In the genomic region with DNA sequence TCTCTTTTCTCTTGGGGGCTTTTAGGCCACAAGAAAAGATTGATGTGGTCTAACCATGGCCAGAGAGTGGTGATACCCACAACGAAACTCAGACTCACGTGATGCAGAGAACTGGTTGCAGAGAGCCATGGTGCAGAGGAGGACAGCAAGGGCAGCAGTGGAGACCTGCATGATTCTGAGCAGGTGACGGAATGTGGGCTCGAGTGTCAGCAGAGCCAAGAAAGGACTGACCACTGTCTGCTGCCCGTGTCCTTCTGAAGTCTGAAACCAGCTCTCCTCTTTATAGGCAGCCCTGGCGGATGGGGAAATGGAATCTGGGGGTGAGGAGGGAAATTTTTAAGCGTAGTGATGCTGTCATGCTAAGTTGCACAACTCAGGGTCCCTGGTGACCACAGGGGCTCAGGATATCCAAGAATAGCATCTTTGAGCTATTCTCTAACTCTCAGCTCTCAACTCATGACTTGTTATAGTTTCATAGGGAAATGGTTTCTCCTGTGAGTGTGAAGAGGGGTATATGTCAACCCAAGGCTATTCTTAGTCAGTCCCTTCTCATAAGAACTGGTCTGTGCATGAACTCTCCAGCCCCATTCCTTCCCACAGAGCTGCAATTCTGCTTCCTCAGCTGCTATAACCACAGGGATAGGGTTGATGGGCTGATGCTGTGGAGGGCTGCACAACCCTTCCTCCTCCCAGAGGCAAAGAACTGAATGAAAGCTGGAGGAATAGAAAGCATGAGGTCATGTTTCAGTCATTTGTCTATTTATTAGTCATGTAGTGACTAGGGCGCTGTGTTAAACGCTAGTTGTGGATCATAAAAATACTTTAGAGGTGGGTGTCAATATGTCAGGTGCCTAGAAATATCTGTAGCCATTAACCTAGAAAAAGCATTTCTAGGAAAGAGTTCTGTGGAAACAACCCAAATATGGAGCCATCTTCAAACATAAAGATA, we compare ENCODE assay signal across 8 cellular contexts. TPM values are rescaled to one million over a fixed set of nuclear protein-coding genes. Genes with fewer than 3 reads are reported as not detected.
DNase-seq lines count a peak whose midpoint lies in the region; ATAC-seq and TF ChIP-seq lines count a peak whose summit lies in the region.

TSS of gene CCL3 (minus strand) at position 256 of the 949 bp plus-strand sequence. CDS start at position 171, 85 bp downstream.

- peaks cover 70% of the 10 kb centered on the region for H3K4me1 Mint-ChIP-seq in activated T-cell treated with anti-CD3 and anti-CD28 coated beads, Interleukin-2, amount 50 U/mL, for 24 hours (ENCODE audit: low read depth)
- H3K4me1 Mint-ChIP-seq in nephron progenitor cell (peaks cover 4% of the 10 kb centered on the region), glutamatergic neuron (ENCODE audit: low read depth, unreplicated experiment) (no peaks in the 10 kb centered on the region)

- H3K4me3 ChIP-seq in GM06990 (replicated peaks; ENCODE audit: low read depth, low read length), result peak within 1 kb of the TSS; percentile 65
- no peak within 1 kb of the TSS for H3K4me3 ChIP-seq in gastrocnemius medialis
- H3K4me3 ChIP-seq in prostate gland, result no peak within 1 kb of the TSS

- ATAC-seq in GM19455 (IDR thresholded peaks at IDR 0.05; ENCODE audit: unreplicated experiment) (peak; percentile 62), HG03378 (IDR thresholded peaks at IDR 0.05; ENCODE audit: unreplicated experiment) (peak; percentile 65), gastrocnemius medialis (peak; percentile 39 to 42)

- H3K4me3 Mint-ChIP-seq in activated T-cell treated with anti-CD3 and anti-CD28 coated beads, Interleukin-2, amount 50 U/mL, for 24 hours, result peak within 1 kb of the TSS; percentile 78
- no peak within 1 kb of the TSS for H3K4me3 Mint-ChIP-seq in nephron progenitor cell
- no peak within 1 kb of the TSS for H3K4me3 Mint-ChIP-seq in glutamatergic neuron (ENCODE audit: unreplicated experiment)

- peaks cover 7% of the 10 kb centered on the region for H3K36me3 Mint-ChIP-seq in activated T-cell treated with anti-CD3 and anti-CD28 coated beads, Interleukin-2, amount 50 U/mL, for 24 hours (ENCODE audit: low read depth)
- H3K36me3 Mint-ChIP-seq in nephron progenitor cell (ENCODE audit: low read depth), result no peaks in the 10 kb centered on the region
- H3K36me3 Mint-ChIP-seq in glutamatergic neuron (ENCODE audit: unreplicated experiment), result no peaks in the 10 kb centered on the region

- H3K9me3 Mint-ChIP-seq in activated T-cell treated with anti-CD3 and anti-CD28 coated beads, Interleukin-2, amount 50 U/mL, for 24 hours, result no peaks in the 10 kb centered on the region
- H3K9me3 Mint-ChIP-seq in nephron progenitor cell (no peaks in the 10 kb centered on the region), glutamatergic neuron (ENCODE audit: unreplicated experiment) (no peaks in the 10 kb centered on the region)

- H3K36me3 ChIP-seq in GM06990 (ENCODE audit: control insufficient read depth, insufficient read depth, low read length), result no peaks in the 10 kb centered on the region
- no peaks in the 10 kb centered on the region for H3K36me3 ChIP-seq in gastrocnemius medialis
- no peaks in the 10 kb centered on the region for H3K36me3 ChIP-seq in prostate gland

- no peak for TF ChIP-seq CTCF in GM06990 (IDR thresholded peaks at IDR 0.05; ENCODE audit: insufficient read depth, low read length, poor library complexity, severe bottlenecking)
- no peak for TF ChIP-seq CTCF in gastrocnemius medialis (IDR thresholded peaks at IDR 0.05 in 4 of 5, conservative IDR thresholded peaks at IDR 0.05 in 1 of 5)
- no peak for TF ChIP-seq CTCF in prostate gland (IDR thresholded peaks at IDR 0.05)
- no peak for TF ChIP-seq CTCF in nephron progenitor cell (IDR thresholded peaks at IDR 0.05)
- no peak for TF ChIP-seq CTCF in glutamatergic neuron (IDR thresholded peaks at IDR 0.05; ENCODE audit: partially characterized antibody, unreplicated experiment)

- H3K27me3 ChIP-seq in GM06990 (replicated peaks; ENCODE audit: control insufficient read depth, insufficient read depth, low read length) (no peaks in the 10 kb centered on the region), gastrocnemius medialis (peaks cover 0 to 4% (median 0%) of the 10 kb centered on the region in 3 donors), prostate gland (replicated peaks; ENCODE audit: insufficient read depth) (no peaks in the 10 kb centered on the region)

- no peaks in the 10 kb centered on the region for H3K4me1 ChIP-seq in gastrocnemius medialis
- no peaks in the 10 kb centered on the region for H3K4me1 ChIP-seq in prostate gland (replicated peaks)

- DNase-seq in GM06990 (ENCODE audit: extremely low read depth, insufficient read length) (peak; percentile 89), gastrocnemius medialis (no peak), prostate gland (ENCODE audit: low spot score) (no peak), nephron progenitor cell (no peak), glutamatergic neuron (no peak)
- DNase-seq in activated T-cell treated with anti-CD3 and anti-CD28 coated beads, Interleukin-2, amount 50 U/mL, for 24 hours, result peak; percentile 76

- H3K27me3 Mint-ChIP-seq in activated T-cell treated with anti-CD3 and anti-CD28 coated beads, Interleukin-2, amount 50 U/mL, for 24 hours, result peaks cover 11% of the 10 kb centered on the region
- H3K27me3 Mint-ChIP-seq in nephron progenitor cell (ENCODE audit: low read depth, poor library complexity) (peaks cover 18% of the 10 kb centered on the region), glutamatergic neuron (ENCODE audit: unreplicated experiment) (peaks cover 4% of the 10 kb centered on the region)

- TF ChIP-seq POLR2A in gastrocnemius medialis (IDR thresholded peaks at IDR 0.05), result no peak
- TF ChIP-seq POLR2A in prostate gland (IDR thresholded peaks at IDR 0.05), result no peak

- intact Hi-C loops in gastrocnemius medialis (cut with DNase I; ENCODE audit: low total_unique reads) (no loop called here), prostate gland (cut with DNase I) (no loop called here)

- in situ Hi-C loops in gastrocnemius medialis (cut with MboI; ENCODE audit: low sequenced_read_pairs in 4 of 4), result no loop called here

- H3K27ac Mint-ChIP-seq in activated T-cell treated with anti-CD3 and anti-CD28 coated beads, Interleukin-2, amount 50 U/mL, for 24 hours, result peak within 1 kb of the TSS; percentile 98
- no peak within 1 kb of the TSS for H3K27ac Mint-ChIP-seq in nephron progenitor cell
- no peak within 1 kb of the TSS for H3K27ac Mint-ChIP-seq in glutamatergic neuron (ENCODE audit: unreplicated experiment)

- H3K27ac ChIP-seq in gastrocnemius medialis (no peak within 1 kb of the TSS), prostate gland (no peak within 1 kb of the TSS)

- H3K9me3 ChIP-seq in gastrocnemius medialis (no peaks in the 10 kb centered on the region), prostate gland (no peaks in the 10 kb centered on the region)

- 63% methylated on average over 9 of the region's 9 CpGs for WGBS in prostate gland

RNA-seq across cellular contexts. Expression of gene CCL3, which starts in this region (rescaled TPM):
- total RNA-seq in gastrocnemius medialis (1 to 10 TPM in 1 of 4 donors, under 1 TPM in 1, not detected in 2; 0.68 to 1.7 TPM), prostate gland (not detected), glutamatergic neuron (ENCODE audit: unreplicated experiment) (not detected)

Comparison
In these comparisons a context has a peak if more than half of its experiments do, and no peak if none do; other contexts are left out.
1. DNase-seq: peak in GM06990 (single experiment) and activated T-cell treated with anti-CD3 and anti-CD28 coated beads, Interleukin-2, amount 50 U/mL, for 24 hours (single experiment); none in gastrocnemius medialis (0 of 2), prostate gland (single experiment), nephron progenitor cell (single experiment) and glutamatergic neuron (single experiment).
2. Peak in every context shown above with its lines, with median percentiles within 50 percentile points of each other: ATAC-seq.